In the genomic region with DNA sequence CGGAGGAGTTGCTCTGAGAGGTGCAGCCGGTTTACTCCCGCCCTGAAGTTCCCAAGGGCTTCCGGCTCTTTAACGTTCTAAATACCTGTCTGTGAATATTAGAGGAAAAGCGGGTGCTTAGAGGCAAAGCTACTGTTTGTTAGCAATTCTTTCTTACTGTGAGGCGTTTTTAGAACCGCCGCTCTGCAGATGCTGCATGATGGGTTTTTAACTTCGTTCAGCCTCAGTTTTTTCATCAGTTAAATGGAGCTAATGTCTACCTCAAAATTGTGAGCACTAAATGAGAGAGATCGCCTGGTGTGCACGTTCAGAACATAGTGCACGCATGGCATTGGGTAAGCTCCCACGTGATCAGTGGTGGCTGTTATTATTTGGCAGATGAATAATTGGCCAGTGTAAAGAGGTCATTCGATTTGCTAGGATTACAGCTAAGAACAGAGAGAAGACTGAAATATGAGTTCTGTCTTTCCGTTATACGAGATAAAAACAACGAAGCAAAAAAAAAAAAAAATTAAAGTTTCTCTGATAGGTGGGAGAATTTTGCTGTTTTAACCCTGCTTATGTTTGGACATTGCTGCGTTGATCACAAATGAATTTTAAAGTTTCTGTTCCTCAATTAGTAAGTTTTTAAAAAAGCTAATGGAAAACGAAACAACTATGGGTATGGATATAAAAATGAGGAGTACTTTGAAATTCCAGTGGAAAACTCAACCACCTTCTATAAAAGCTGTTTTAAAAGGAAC, we compare ENCODE assay signal across 8 cellular contexts. TPM values are rescaled to one million over a fixed set of nuclear protein-coding genes. Genes with fewer than 3 reads are reported as not detected.
DNase-seq lines count a peak whose midpoint lies in the region; ATAC-seq and TF ChIP-seq lines count a peak whose summit lies in the region.

No MANE protein-coding gene starts in this region.

- peak; percentile 38 for ATAC-seq in GM18508 (IDR thresholded peaks at IDR 0.05; ENCODE audit: insufficient read depth, unreplicated experiment)
- peak; percentile 42 for ATAC-seq in HG02970 (IDR thresholded peaks at IDR 0.05; ENCODE audit: low FRiP score, unreplicated experiment)

- DNase-seq in ACHN, result peak; percentile 81
- DNase-seq in NCI-H1694 treated with DMSO at 0.1 percent for 48 hours (lab: John Stamatoyannopoulos, UW), result peak; percentile 92
- peak; percentile 22 for DNase-seq in T-helper 9 cell
- DNase-seq in coronary artery (ENCODE audit: low spot score), result peak; percentile 79
- peak; percentile 66 to 90 for DNase-seq in lower leg skin (ENCODE audit: low spot score in 2 of 2)
- DNase-seq in stimulated activated CD8-positive, alpha-beta memory T cell treated with anti-CD3 and anti-CD28 coated beads, Interleukin-4, amount 100 ng/mL, for 4 hours (ENCODE audit: low read depth in 2 of 2, low spot score in 1 of 2), result peak; percentile 16 to 17

- intact Hi-C loops in lower leg skin (cut with DNase I; ENCODE audit: low total_unique reads), result no loop called here

- peak overlapping the region; percentile 79 to 82 for H3K27ac ChIP-seq in coronary artery

- TF ChIP-seq POLR2A in lower leg skin (IDR thresholded peaks at IDR 0.05), result no peak

- no peak for TF ChIP-seq CTCF in coronary artery (IDR thresholded peaks at IDR 0.05)
- TF ChIP-seq CTCF in lower leg skin (IDR thresholded peaks at IDR 0.05), result no peak

- in situ Hi-C loops in ACHN (cut with HindIII; ENCODE audit: low pct_ligation_motif_present, low pct_unique_long_range_greater_than_20kb, low sequenced_read_pairs), result no loop called here

- WGBS in lower leg skin, 2 donors, result 2 to 3% methylated on average over 20 of the region's 20 CpGs

- H3K4me3 ChIP-seq in coronary artery, result peak overlapping the region; percentile 95
- peak overlapping the region; percentile 91 for H3K4me3 ChIP-seq in lower leg skin (ENCODE audit: low read depth, poor library complexity, severe bottlenecking)

RNA-seq across cellular contexts. Expression of a gene that starts 0.7 kb away (rescaled TPM):
- total RNA-seq in lower leg skin, result 10 to 100 TPM; 10.1 to 21.9 (median 14.8) TPM

RNA-seq across cellular contexts. Expression of a gene that starts 51.1 kb away (rescaled TPM):
- under 1 TPM in 3 of 4 donors, not detected in 1; 0.34 to 0.68 (median 0.34) TPM for total RNA-seq in lower leg skin

Comparison
In these comparisons a context has a peak if more than half of its experiments do, and no peak if none do; other contexts are left out.
1. Peak in every context shown above with its lines: DNase-seq, ATAC-seq, H3K4me3 ChIP-seq and H3K27ac ChIP-seq.
2. DNase-seq: peak in every context shown above with its lines; median percentile 92 in NCI-H1694 treated with DMSO at 0.1 percent for 48 hours; 81 in ACHN; 79 in coronary artery; 78 in lower leg skin; 22 in T-helper 9 cell; 16 in stimulated activated CD8-positive, alpha-beta memory T cell treated with anti-CD3 and anti-CD28 coated beads, Interleukin-4, amount 100 ng/mL, for 4 hours.